In genomic region chr3:177810162-177810623, GRCh38 we compare ENCODE assay signal across 1 cellular context.
TF ChIP-seq lines count a peak whose summit lies in the region.

No MANE protein-coding gene starts in this region.

TF ChIP-seq in HepG2, 621 proteins besides CTCF, POLR2A, EP300 and RAD21 (continued from another document):
- no peak for TF ChIP-seq ZNF234 (CRISPR knock-in tag; conservative IDR thresholded peaks at IDR 0.05)
- no peak for TF ChIP-seq ZSCAN30 (CRISPR knock-in tag; IDR thresholded peaks at IDR 0.05)
- peak; percentile 100 for TF ChIP-seq MAFF (IDR thresholded peaks at IDR 0.05; ENCODE audit: low read depth, low read length)
- TF ChIP-seq, protein P1, sequence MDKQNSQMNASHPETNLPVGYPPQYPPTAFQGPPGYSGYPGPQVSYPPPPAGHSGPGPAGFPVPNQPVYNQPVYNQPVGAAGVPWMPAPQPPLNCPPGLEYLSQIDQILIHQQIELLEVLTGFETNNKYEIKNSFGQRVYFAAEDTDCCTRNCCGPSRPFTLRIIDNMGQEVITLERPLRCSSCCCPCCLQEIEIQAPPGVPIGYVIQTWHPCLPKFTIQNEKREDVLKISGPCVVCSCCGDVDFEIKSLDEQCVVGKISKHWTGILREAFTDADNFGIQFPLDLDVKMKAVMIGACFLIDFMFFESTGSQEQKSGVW (CRISPR knock-in tag; IDR thresholded peaks at IDR 0.05; ENCODE audit: borderline replicate concordance), result no peak
- TF ChIP-seq ONECUT2 (CRISPR knock-in tag; IDR thresholded peaks at IDR 0.05), result no peak
- TF ChIP-seq ZNF576 (CRISPR knock-in tag; IDR thresholded peaks at IDR 0.05), result no peak
